In genomic region chr17:41595585-41595984, GRCh38 we compare ENCODE assay signal across 35 cellular contexts. TPM values are rescaled to one million over a fixed set of nuclear protein-coding genes. Genes with fewer than 3 reads are reported as not detected.
"Had no signal": no experiment of that assay in that cellular context is flagged by ENCODE, and none has a peak within 500 bp of the region (broad histone marks: within the 10 kb centered on the region; RNA-seq: fewer than 3 reads in every experiment).

No MANE protein-coding gene starts in this region.

- H3K4me1 ChIP-seq: ascending aorta had no signal

- H3K9me3 ChIP-seq: ascending aorta had no signal

- H3K27ac ChIP-seq: ascending aorta, KMS-11, PC-9 had no signal

- DNase-seq: activated CD4-positive, alpha-beta T cell treated with anti-CD3 and anti-CD28 coated beads for 36 hours; activated CD4-positive, alpha-beta T cell treated with anti-CD3 and anti-CD28 coated beads, Interleukin-2, amount 10 ng/mL, durations not matched to agents 7 days and 5 days; activated CD4-positive, alpha-beta T cell treated with anti-CD3 and anti-CD28 coated beads, Interleukin-2, amount 50 U/mL, for 48 hours; activated CD8-positive, alpha-beta T cell treated with anti-CD3 and anti-CD28 coated beads, Interleukin-2, amount 10 ng/mL, durations not matched to agents 7 days and 5 days; activated gamma-delta T cell; activated naive CD4-positive, alpha-beta T cell treated with Interleukin-2 at 50 U/mL for 16 hours; activated naive CD8-positive, alpha-beta T cell treated with anti-CD3 and anti-CD28 coated beads, Interleukin-2, amount 10 ng/mL, durations not matched to agents 7 days and 5 days; activated T-cell treated with anti-CD3 and anti-CD28 coated beads, Interleukin-2, amount 50 U/mL, for 24 hours; amygdala; MM.1S; MV-4-11; NCI-H1092 treated with DMSO at 0.1 percent for 48 hours; NCI-H1417; NCI-H146; NCI-H187; NCI-H2029 treated with DMSO at 0.1 percent for 48 hours; NCI-H2107; NCI-H2171; NCI-H510A; NCI-H526; NCI-H748 treated with DMSO at 0.1 percent for 48 hours; NK-92 treated with Interleukin-12 subunit alpha and Interleukin-12 subunit beta, amount 100 ng/mL, for 24 hours; PC-9; Right ventricle myocardium superior; SW 1271; T-helper 1 cell; T-helper 2 cell; T-helper 9 cell had no signal

- H3K4me3 ChIP-seq: ascending aorta, PC-9 had no signal

- ATAC-seq: activated CD4-positive, alpha-beta T cell treated with anti-CD3 and anti-CD28 coated beads for 36 hours; activated CD8-positive, alpha-beta T cell treated with anti-CD3 and anti-CD28 coated beads, Interleukin-2, amount 10 ng/mL, durations not matched to agents 7 days and 5 days had no signal

- H3K36me3 ChIP-seq: ascending aorta had no signal

- H3K27me3 ChIP-seq: ascending aorta had no signal

RNA-seq across cellular contexts. Expression of gene KRT14, which starts 8.9 kb away (rescaled TPM):
- total RNA-seq: activated CD4-positive, alpha-beta T cell treated with anti-CD3 and anti-CD28 coated beads for 36 hours; activated CD4-positive, alpha-beta T cell treated with anti-CD3 and anti-CD28 coated beads, Interleukin-2, amount 10 ng/mL, durations not matched to agents 7 days and 5 days; activated CD8-positive, alpha-beta T cell treated with anti-CD3 and anti-CD28 coated beads, Interleukin-2, amount 10 ng/mL, durations not matched to agents 7 days and 5 days; activated naive CD8-positive, alpha-beta T cell treated with anti-CD3 and anti-CD28 coated beads, Interleukin-2, amount 10 ng/mL, durations not matched to agents 7 days and 5 days; activated T-helper 2 cell treated with anti-CD3 and anti-CD28 coated beads, Interferon-gamma antibody, Interleukin-2, Interleukin-4, amounts not matched to agents 10 μg/mL and 5 μg/mL and 100 μg/mL, durations not matched to agents 14 hours and 24 hours and 36 hours; cardiac septum; LHCN-M2; Right ventricle myocardium superior had no signal

RNA-seq across cellular contexts. Expression of gene KRT16, which starts 17.0 kb away (rescaled TPM):
- total RNA-seq: activated CD4-positive, alpha-beta T cell treated with anti-CD3 and anti-CD28 coated beads for 36 hours; activated CD4-positive, alpha-beta T cell treated with anti-CD3 and anti-CD28 coated beads, Interleukin-2, amount 10 ng/mL, durations not matched to agents 7 days and 5 days; activated CD8-positive, alpha-beta T cell treated with anti-CD3 and anti-CD28 coated beads, Interleukin-2, amount 10 ng/mL, durations not matched to agents 7 days and 5 days; activated naive CD8-positive, alpha-beta T cell treated with anti-CD3 and anti-CD28 coated beads, Interleukin-2, amount 10 ng/mL, durations not matched to agents 7 days and 5 days; activated T-helper 2 cell treated with anti-CD3 and anti-CD28 coated beads, Interferon-gamma antibody, Interleukin-2, Interleukin-4, amounts not matched to agents 10 μg/mL and 5 μg/mL and 100 μg/mL, durations not matched to agents 14 hours and 24 hours and 36 hours; cardiac septum; LHCN-M2; OCI-LY7; Right ventricle myocardium superior had no signal

RNA-seq across cellular contexts. Expression of gene KRT9, which starts 23.7 kb away (rescaled TPM):
- total RNA-seq: activated CD4-positive, alpha-beta T cell treated with anti-CD3 and anti-CD28 coated beads for 36 hours; activated CD4-positive, alpha-beta T cell treated with anti-CD3 and anti-CD28 coated beads, Interleukin-2, amount 10 ng/mL, durations not matched to agents 7 days and 5 days; activated CD8-positive, alpha-beta T cell treated with anti-CD3 and anti-CD28 coated beads, Interleukin-2, amount 10 ng/mL, durations not matched to agents 7 days and 5 days; activated naive CD8-positive, alpha-beta T cell treated with anti-CD3 and anti-CD28 coated beads, Interleukin-2, amount 10 ng/mL, durations not matched to agents 7 days and 5 days; activated T-helper 2 cell treated with anti-CD3 and anti-CD28 coated beads, Interferon-gamma antibody, Interleukin-2, Interleukin-4, amounts not matched to agents 10 μg/mL and 5 μg/mL and 100 μg/mL, durations not matched to agents 14 hours and 24 hours and 36 hours; ascending aorta; cardiac septum; LHCN-M2; OCI-LY7; Right ventricle myocardium superior had no signal
- polyA plus RNA-seq: adipose tissue had no signal

RNA-seq across cellular contexts. Expression of gene KRT17, which starts 28.8 kb away (rescaled TPM):
- total RNA-seq: activated CD4-positive, alpha-beta T cell treated with anti-CD3 and anti-CD28 coated beads for 36 hours; activated CD8-positive, alpha-beta T cell treated with anti-CD3 and anti-CD28 coated beads, Interleukin-2, amount 10 ng/mL, durations not matched to agents 7 days and 5 days; activated naive CD8-positive, alpha-beta T cell treated with anti-CD3 and anti-CD28 coated beads, Interleukin-2, amount 10 ng/mL, durations not matched to agents 7 days and 5 days; activated T-helper 2 cell treated with anti-CD3 and anti-CD28 coated beads, Interferon-gamma antibody, Interleukin-2, Interleukin-4, amounts not matched to agents 10 μg/mL and 5 μg/mL and 100 μg/mL, durations not matched to agents 14 hours and 24 hours and 36 hours; cardiac septum; Right ventricle myocardium superior had no signal
